7 cellular contexts compared by ENCODE assay signal in genomic region chrX:51891821-51892551, GRCh38. TPM values are rescaled to one million over a fixed set of nuclear protein-coding genes. Genes with fewer than 3 reads are reported as not detected.
A peak's percentile ranks its signal among the peaks of the same experiment; 100 is the strongest.
DNase-seq lines count a peak whose midpoint lies in the region; ATAC-seq and TF ChIP-seq lines count a peak whose summit lies in the region.

No MANE protein-coding gene starts in this region.

- peaks cover 14% of the 10 kb centered on the region for H3K36me3 Mint-ChIP-seq in nephron (ENCODE audit: low read depth)

- peak overlapping the region in 2 of 3 experiments; percentile 57 to 73 for H3K4me3 Mint-ChIP-seq in nephron

- H3K4me3 ChIP-seq in choroid plexus epithelial cell (ENCODE audit: low read depth, low read length): no peak overlapping the region

- DNase-seq in NCI-H2107 treated with DMSO at 0.1 percent for 48 hours (lab: John Stamatoyannopoulos, UW; ENCODE audit: unreplicated experiment): peak; percentile 11
- peak; percentile 42 for DNase-seq in choroid plexus epithelial cell (ENCODE audit: low read depth)
- DNase-seq in activated T-cell treated with anti-CD3 and anti-CD28 coated beads, Interleukin-2, amount 50 U/mL, for 48 hours: no peak
- DNase-seq in ureter (ENCODE audit: low spot score): no peak

- H3K9me3 Mint-ChIP-seq in nephron: peaks cover 6% of the 10 kb centered on the region

- TF ChIP-seq CTCF in choroid plexus epithelial cell (conservative IDR thresholded peaks at IDR 0.05; ENCODE audit: low read depth, low read length) (no peak), nephron (IDR thresholded peaks at IDR 0.05; ENCODE audit: unreplicated experiment in 3 of 3) (no peak)

- ATAC-seq in GM21423 (IDR thresholded peaks at IDR 0.05; ENCODE audit: unreplicated experiment): peak; percentile 35
- ATAC-seq in GM19324 (IDR thresholded peaks at IDR 0.05; ENCODE audit: low FRiP score, unreplicated experiment): no peak

- peaks cover 4% of the 10 kb centered on the region for H3K27me3 Mint-ChIP-seq in nephron (ENCODE audit: low read depth)

- peak overlapping the region; percentile 81 to 97 (median 93) for H3K27ac Mint-ChIP-seq in nephron

- H3K4me1 Mint-ChIP-seq in nephron: peaks cover 25% of the 10 kb centered on the region

RNA-seq across cellular contexts. Expression of gene MAGED1, which starts 1.4 kb away (rescaled TPM):
- total RNA-seq in ureter: 79.8 TPM

Comparison
In these comparisons a context has a peak if more than half of its experiments do, and no peak if none do; other contexts are left out.
1. DNase-seq: peak in NCI-H2107 treated with DMSO at 0.1 percent for 48 hours (single experiment) and choroid plexus epithelial cell (single experiment); none in activated T-cell treated with anti-CD3 and anti-CD28 coated beads, Interleukin-2, amount 50 U/mL, for 48 hours (0 of 2) and ureter (single experiment).